Comparison of ENCODE assay signal across 26 cellular contexts in the genomic region with DNA sequence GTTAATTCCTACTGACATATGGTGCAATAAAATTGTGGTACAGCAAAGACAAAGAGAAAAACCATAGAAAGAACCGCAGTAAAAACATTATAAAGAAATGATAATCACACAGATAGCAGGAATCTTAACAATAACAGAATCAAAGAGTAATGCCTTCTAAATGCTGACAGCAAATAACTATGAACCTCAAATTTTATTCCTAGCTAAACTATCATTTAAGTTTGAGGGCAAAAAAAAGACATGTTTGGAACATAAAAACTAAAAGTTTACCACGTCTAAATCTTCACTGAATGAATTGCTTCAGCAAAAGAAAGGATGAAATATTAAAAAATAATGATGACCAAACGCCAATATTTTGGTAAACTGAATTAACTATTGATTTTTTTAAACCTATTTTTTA.
DNase-seq lines count a peak whose midpoint lies in the region; ATAC-seq, FAIRE-seq and TF ChIP-seq lines count a peak whose summit lies in the region.
"Had no signal": no experiment of that assay in that cellular context is flagged by ENCODE, and none has a peak within 500 bp of the region (broad histone marks: within the 10 kb centered on the region; RNA-seq: fewer than 3 reads in every experiment).

No MANE protein-coding gene starts in this region.

- in situ Hi-C loops in K562 (cut with MboI) (no loop called here), GM23248 (cut with MboI) (no loop called here)

- H3K9me1 ChIP-seq in K562 (ENCODE audit: control insufficient read depth, insufficient read depth, low read length) (no peaks in the 10 kb centered on the region), endothelial cell of umbilical vein (replicated peaks; ENCODE audit: control insufficient read depth, extremely low read depth, insufficient read depth, low read length) (no peaks in the 10 kb centered on the region)

- no peaks in the 10 kb centered on the region for H3K4me1 ChIP-seq in K562 (replicated peaks in 1 of 2; ENCODE audit: control insufficient read depth in 2 of 2, insufficient read depth in 2 of 2, low read length in 2 of 2)
- H3K4me1 ChIP-seq in endothelial cell of umbilical vein (ENCODE audit: control insufficient read depth, extremely low read depth, insufficient read depth, low read length), result no peaks in the 10 kb centered on the region
- H3K4me1 ChIP-seq in GM23248 (ENCODE audit: insufficient read depth), result no peaks in the 10 kb centered on the region
- no peaks in the 10 kb centered on the region for H3K4me1 ChIP-seq in A673 (ENCODE audit: insufficient read depth, low read length, poor library complexity, severe bottlenecking)
- H3K4me1 ChIP-seq: A549, BE2C had no signal

- intact Hi-C loops in K562 (cut with micrococcal nuclease) (no loop called here), endothelial cell of umbilical vein (cut with micrococcal nuclease) (no loop called here), A673 (cut with micrococcal nuclease; ENCODE audit: unreplicated experiment) (no loop called here)

- H3K9me2 ChIP-seq in GM23248 (ENCODE audit: insufficient read depth), result no peaks in the 10 kb centered on the region

- H2AFZ ChIP-seq in K562 (ENCODE audit: low read depth, low read length), result no peak overlapping the region
- H2AFZ ChIP-seq in endothelial cell of umbilical vein (ENCODE audit: low read depth, low read length), result no peak overlapping the region
- no peak overlapping the region for H2AFZ ChIP-seq in GM23248

- H3K27me3 ChIP-seq in K562 (ENCODE audit: control insufficient read depth in 2 of 2, insufficient read depth in 2 of 2, low read length in 2 of 2), result no peaks in the 10 kb centered on the region
- H3K27me3 ChIP-seq in endothelial cell of umbilical vein (ENCODE audit: control insufficient read depth in 2 of 2, insufficient read depth in 2 of 2, low read length in 2 of 2), result no peaks in the 10 kb centered on the region
- no peaks in the 10 kb centered on the region for H3K27me3 ChIP-seq in GM23248 (replicated peaks; ENCODE audit: insufficient read depth)
- no peaks in the 10 kb centered on the region for H3K27me3 ChIP-seq in A673 (replicated peaks; ENCODE audit: insufficient read depth, low read depth, low read length, poor library complexity)
- H3K27me3 ChIP-seq: BE2C, BLaER1 had no signal

- TF ChIP-seq POLR2A in K562 (conservative IDR thresholded peaks at IDR 0.05), result no peak
- no peak for TF ChIP-seq POLR2A in endothelial cell of umbilical vein (IDR thresholded peaks at IDR 0.05; ENCODE audit: low read depth, low read length)

- H3K9me3 ChIP-seq in K562 (replicated peaks; ENCODE audit: control insufficient read depth, insufficient read depth, low read depth, low read length) (0 out of 2 replicates have a peak, but pooled peaks cover 5% of the 10 kb centered on the region), endothelial cell of umbilical vein (replicated peaks; ENCODE audit: control insufficient read depth, insufficient read depth, low read length) (no peaks in the 10 kb centered on the region), GM23248 (ENCODE audit: low read depth) (no peaks in the 10 kb centered on the region), A673 (ENCODE audit: low read depth, low read length, poor library complexity, severe bottlenecking) (peaks cover 9% of the 10 kb centered on the region)
- H3K9me3 ChIP-seq: BE2C had no signal

- no peak for TF ChIP-seq EP300 in K562 (IDR thresholded peaks at IDR 0.05; ENCODE audit: low read length)

- WGBS in K562 (ENCODE audit: insufficient coverage, low coverage, missing lambda C conversion rate), result 12% methylated on average over 3 of the region's 3 CpGs
- WGBS in GM23248 (ENCODE audit: low coverage in 1 of 2, low lambda C conversion rate in 2 of 2, missing lambda C conversion rate in 2 of 2), 2 experiments, result 66 to 68% methylated on average over 3 of the region's 3 CpGs

- H3K27ac ChIP-seq in K562 (ENCODE audit: extremely low read depth, low read depth, low read length), result no peak overlapping the region
- no peak overlapping the region for H3K27ac ChIP-seq in endothelial cell of umbilical vein (ENCODE audit: insufficient read depth, low read depth, low read length)
- H3K27ac ChIP-seq in GM23248, result no peak overlapping the region
- H3K27ac ChIP-seq in A673 (ENCODE audit: low read depth, low read length, poor library complexity, severe bottlenecking), result no peak overlapping the region
- H3K27ac ChIP-seq: A549, BLaER1 had no signal

- no peaks in the 10 kb centered on the region for H3K36me3 ChIP-seq in K562 (ENCODE audit: control insufficient read depth, insufficient read depth, low read length)
- peaks cover 0 to 1% of the 10 kb centered on the region in 2 experiments for H3K36me3 ChIP-seq in endothelial cell of umbilical vein (ENCODE audit: control insufficient read depth in 2 of 2, extremely low read depth in 1 of 2, insufficient read depth in 2 of 2, low read length in 2 of 2)
- peaks cover 4% of the 10 kb centered on the region; the same call in 1 of the 2 replicates for H3K36me3 ChIP-seq in GM23248 (ENCODE audit: low read depth)
- H3K36me3 ChIP-seq in A673 (ENCODE audit: insufficient read depth, low read length, poor library complexity, severe bottlenecking), result no peaks in the 10 kb centered on the region
- H3K36me3 ChIP-seq: BE2C had no signal

- H3K4me2 ChIP-seq in K562 (ENCODE audit: insufficient read depth, low read length), result no peak overlapping the region
- H3K4me2 ChIP-seq in endothelial cell of umbilical vein (ENCODE audit: insufficient read depth, low read length), result no peak overlapping the region
- no peak overlapping the region for H3K4me2 ChIP-seq in GM23248 (ENCODE audit: unreplicated experiment)
- H3K4me2 ChIP-seq: A549, BLaER1 had no signal

- TF ChIP-seq RAD21 in K562 (CRISPR knock-in tag; conservative IDR thresholded peaks at IDR 0.05 in 1 of 2, IDR thresholded peaks at IDR 0.05 in 1 of 2), result no peak

- dilution Hi-C loops in endothelial cell of umbilical vein (cut with MboI; ENCODE audit: extremely low pct_ligation_motif_present, low sequenced_read_pairs), result no loop called here

- BruUV-seq in K562 (replicated peaks; lab: Mats Ljungman, UMichigan), result no TSS peak
- no TSS peak for BruUV-seq in endothelial cell of umbilical vein (replicated peaks; lab: Mats Ljungman, UMichigan)
- no TSS peak for BruUV-seq in A673 (replicated peaks; lab: Mats Ljungman, UMichigan)

- H3K9ac ChIP-seq in K562 (ENCODE audit: insufficient read depth in 1 of 2, low read depth in 2 of 2, low read length in 2 of 2), result no peak overlapping the region
- H3K9ac ChIP-seq in endothelial cell of umbilical vein (replicated peaks; ENCODE audit: extremely low read depth, insufficient read depth, low read length), result no peak overlapping the region
- H3K9ac ChIP-seq in GM23248, result no peak overlapping the region
- H3K9ac ChIP-seq: BLaER1 had no signal

- ATAC-seq in K562 (no peak), HG02938 (IDR thresholded peaks at IDR 0.05; ENCODE audit: unreplicated experiment) (no peak)
- ATAC-seq: A549, GM12878 had no signal

- CTCF ChIA-PET in K562 (lab: Yijun Ruan, JAX; ENCODE audit: low intra/inter-chr PET ratio), result no interaction called here
- CTCF ChIA-PET in endothelial cell of umbilical vein (lab: Charles Lee), result interaction anchor here (0.5 kb wide), 1 partner anchor 342 kb away, joined by 3 read pairs; no protein-coding TSS in a partner anchor
- CTCF ChIA-PET in A673 (lab: Charles Lee), result no interaction called here

- no peak for DNase-seq in K562 (ENCODE audit: extremely low read depth in 1 of 4, low spot score in 3 of 4)
- no peak for DNase-seq in endothelial cell of umbilical vein (ENCODE audit: low read depth, low spot score)
- no peak for DNase-seq in GM23248
- no peak for DNase-seq in A673 (ENCODE audit: low spot score)
- DNase-seq: 8988T; ACHN; BE2C; C1 segment of cervical spinal cord; CD4-positive, alpha-beta memory T cell; CD4-positive, CD25-positive, alpha-beta regulatory T cell; CD8-positive, alpha-beta memory T cell; COR-L47; DMS 273 treated with DMSO at 0.1 percent for 48 hours; DMS153; DMS53; DMS79; DND-41; EL; GDM1 had no signal

- H3K79me2 ChIP-seq in K562 (ENCODE audit: control insufficient read depth, insufficient read depth, low read length) (no peaks in the 10 kb centered on the region), endothelial cell of umbilical vein (ENCODE audit: control insufficient read depth, insufficient read depth, low read length) (no peaks in the 10 kb centered on the region), GM23248 (ENCODE audit: insufficient read depth) (no peaks in the 10 kb centered on the region)

- POLR2A ChIA-PET in K562 (lab: Yijun Ruan, JAX) (interaction anchor here (0.7 to 0.8 kb wide), 2 partner anchors 203 to 1805 kb away, joined by 3 read pairs; no protein-coding TSS in a partner anchor), endothelial cell of umbilical vein (lab: Charles Lee) (no interaction called here), A673 (lab: Charles Lee; ENCODE audit: low non-redundant PET) (no interaction called here)

- TF ChIP-seq CTCF in K562 (IDR thresholded peaks at IDR 0.05 in 2 of 3, conservative IDR thresholded peaks at IDR 0.05 in 1 of 3; ENCODE audit: insufficient read depth in 2 of 3, low read depth in 1 of 3, low read length in 3 of 3) (no peak), endothelial cell of umbilical vein (IDR thresholded peaks at IDR 0.05; ENCODE audit: extremely low read depth in 1 of 2, insufficient read depth in 1 of 2, low read depth in 1 of 2, low read length in 2 of 2) (no peak), A673 (conservative IDR thresholded peaks at IDR 0.05; ENCODE audit: low read depth, low read length) (no peak)

- H3K4me3 ChIP-seq in K562 (no peak overlapping the region), endothelial cell of umbilical vein (replicated peaks in 1 of 3; ENCODE audit: insufficient read depth in 1 of 3, low read depth in 1 of 3, low read length in 3 of 3) (no peak overlapping the region), GM23248 (no peak overlapping the region), A673 (ENCODE audit: low read depth, low read length, poor library complexity, severe bottlenecking) (no peak overlapping the region)
- H3K4me3 ChIP-seq: A549, BLaER1, GM12878 had no signal

- no peaks in the 10 kb centered on the region for H3F3A ChIP-seq in GM23248 (ENCODE audit: insufficient read depth)

- FAIRE-seq in A204.1 (lab: Jason Lieb, UNC) (peak; percentile 16), K562 (lab: Jason Lieb, UNC) (no peak), endothelial cell of umbilical vein (lab: Jason Lieb, UNC) (peak; percentile 4)
- FAIRE-seq: A549, GM12878, GM12892, GM18507 had no signal

- H4K20me1 ChIP-seq in K562 (replicated peaks; ENCODE audit: control insufficient read depth, insufficient read depth, low read length) (no peaks in the 10 kb centered on the region), endothelial cell of umbilical vein (replicated peaks; ENCODE audit: control insufficient read depth, extremely low read depth, insufficient read depth, low read length) (no peaks in the 10 kb centered on the region), GM23248 (ENCODE audit: insufficient read depth) (no peaks in the 10 kb centered on the region)
- H4K20me1 ChIP-seq: BLaER1 had no signal

TF ChIP-seq in K562, 482 proteins besides CTCF, POLR2A, EP300 and RAD21 (continues in another document):
- TF ChIP-seq TRIM24 (IDR thresholded peaks at IDR 0.05) (peak; percentile 20 to 30; a peak in 1 of 4 replicates), ZC3H11A (IDR thresholded peaks at IDR 0.05; ENCODE audit: low read depth, low read length) (no peak)

TF ChIP-seq in endothelial cell of umbilical vein, 7 proteins besides CTCF, POLR2A, EP300 and RAD21 (continues in another document):
- TF ChIP-seq EZH2 (IDR thresholded peaks at IDR 0.05; ENCODE audit: borderline replicate concordance, low read depth, low read length, severe bottlenecking), result no peak
